In the genomic region with DNA sequence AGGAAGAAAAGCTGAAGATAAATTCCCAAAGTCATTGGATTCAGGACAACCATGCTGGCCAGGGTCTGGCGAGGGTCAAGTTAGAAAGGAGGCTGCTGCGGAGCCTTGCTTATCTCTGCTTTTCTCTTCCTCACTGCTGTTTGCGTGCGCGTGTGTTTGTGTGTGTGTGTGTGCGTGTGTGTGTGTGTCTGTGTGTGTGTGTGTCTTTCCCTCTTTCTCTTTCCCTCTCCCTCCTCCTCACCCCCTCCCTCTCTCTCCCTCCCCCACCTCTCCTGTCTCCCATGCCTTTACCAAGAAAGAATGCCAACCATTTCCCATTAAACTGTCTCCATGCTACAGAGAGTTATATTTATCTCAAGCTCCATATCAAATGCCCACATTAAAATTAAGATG, we compare ENCODE assay signal across 13 cellular contexts. TPM values are rescaled to one million over a fixed set of nuclear protein-coding genes. Genes with fewer than 3 reads are reported as not detected.
DNase-seq lines count a peak whose midpoint lies in the region; ATAC-seq and TF ChIP-seq lines count a peak whose summit lies in the region.
"Had no signal": no experiment of that assay in that cellular context is flagged by ENCODE, and none has a peak within 500 bp of the region (broad histone marks: within the 10 kb centered on the region; RNA-seq: fewer than 3 reads in every experiment).

TSS of gene COLQ (minus strand) at position 134 of the 393 bp plus-strand sequence. CDS start at position 53, 81 bp downstream.

- no peak for TF ChIP-seq POLR2A in tibial nerve (IDR thresholded peaks at IDR 0.05)

- no peaks in the 10 kb centered on the region for H3K9me3 Mint-ChIP-seq in CD4-positive, alpha-beta T cell
- peaks cover 0 to 2% (median 0%) of the 10 kb centered on the region in 11 donors for H3K9me3 Mint-ChIP-seq in naive thymus-derived CD4-positive, alpha-beta T cell
- H3K9me3 Mint-ChIP-seq: neural crest cell had no signal

- no peaks in the 10 kb centered on the region for H3K36me3 ChIP-seq in naive thymus-derived CD4-positive, alpha-beta T cell (ENCODE audit: control insufficient read depth in 2 of 3, insufficient read depth in 3 of 3, low read length in 3 of 3)
- no peaks in the 10 kb centered on the region for H3K36me3 ChIP-seq in tibial nerve

- no peaks in the 10 kb centered on the region for H3K27me3 ChIP-seq in CD4-positive, alpha-beta T cell (ENCODE audit: control insufficient read depth, insufficient read depth, low read length)
- H3K27me3 ChIP-seq in HL-60 (ENCODE audit: insufficient read depth, poor library complexity, severe bottlenecking) (no peaks in the 10 kb centered on the region), tibial nerve (no peaks in the 10 kb centered on the region)
- no peaks in the 10 kb centered on the region for H3K27me3 ChIP-seq in naive thymus-derived CD4-positive, alpha-beta T cell (ENCODE audit: control insufficient read depth in 2 of 2, insufficient read depth in 2 of 2, low read length in 2 of 2)

- peak within 1 kb of the TSS; percentile 53 for H3K4me3 Mint-ChIP-seq in CD4-positive, alpha-beta T cell
- H3K4me3 Mint-ChIP-seq in naive thymus-derived CD4-positive, alpha-beta T cell = peak within 1 kb of the TSS in 9 of 10 donors; percentile 25 to 85 (median 48)
- H3K4me3 Mint-ChIP-seq: neural crest cell had no signal

- H3K4me1 ChIP-seq in naive thymus-derived CD4-positive, alpha-beta T cell (ENCODE audit: control insufficient read depth in 2 of 2, insufficient read depth in 2 of 2, low read length in 2 of 2) = peaks cover 0 to 3% of the 10 kb centered on the region in 2 donors
- peaks cover 0 to 7% (median 0%) of the 10 kb centered on the region in 4 donors for H3K4me1 ChIP-seq in tibial nerve
- H3K4me1 ChIP-seq: Caco-2 had no signal

- POLR2A ChIA-PET in CD4-positive, alpha-beta T cell (lab: Charles Lee) = no interaction called here
- POLR2A ChIA-PET in naive thymus-derived CD4-positive, alpha-beta T cell (lab: Charles Lee) = interaction anchor here (0.7 kb wide), 1 partner anchor 479 kb away, joined by 5 read pairs; no protein-coding TSS in a partner anchor

- no peak for ATAC-seq in CD4-positive, alpha-beta T cell (ENCODE audit: poor library complexity)
- no peak for ATAC-seq in naive thymus-derived CD4-positive, alpha-beta T cell
- no peak for ATAC-seq in HG02840 (IDR thresholded peaks at IDR 0.05; ENCODE audit: low FRiP score, unreplicated experiment)

- intact Hi-C loops in CD4-positive, alpha-beta T cell (cut with DNase I, micrococcal nuclease) = no loop called here
- intact Hi-C loops in naive thymus-derived CD4-positive, alpha-beta T cell (cut with micrococcal nuclease) = no loop called here

- no peak for DNase-seq in CD4-positive, alpha-beta T cell
- no peak for DNase-seq in HL-60 (ENCODE audit: low read depth in 1 of 2, low spot score in 1 of 2)
- DNase-seq in coronary artery (ENCODE audit: low spot score) = no peak
- no peak for DNase-seq in naive thymus-derived CD4-positive, alpha-beta T cell
- DNase-seq in tibial nerve (ENCODE audit: low spot score in 2 of 2) = no peak
- no peak for DNase-seq in stimulated activated naive CD4-positive, alpha-beta T cell (lab: John Stamatoyannopoulos, UW)
- DNase-seq in NCI-H2196 (lab: John Stamatoyannopoulos, UW; ENCODE audit: unreplicated experiment) = no peak
- DNase-seq: Caco-2, caudate nucleus, NCI-H2107, T1000 had no signal

- H3K27ac Mint-ChIP-seq in CD4-positive, alpha-beta T cell = no peak within 1 kb of the TSS
- H3K27ac Mint-ChIP-seq in naive thymus-derived CD4-positive, alpha-beta T cell = peak within 1 kb of the TSS in 2 of 9 donors; percentile 7 to 12

- peak within 1 kb of the TSS; percentile 21 for H3K4me3 ChIP-seq in HL-60 (replicated peaks; ENCODE audit: insufficient read depth, low read length)
- peak within 1 kb of the TSS; percentile 57 for H3K4me3 ChIP-seq in coronary artery
- no peak within 1 kb of the TSS for H3K4me3 ChIP-seq in naive thymus-derived CD4-positive, alpha-beta T cell (ENCODE audit: low read length)
- no peak within 1 kb of the TSS for H3K4me3 ChIP-seq in tibial nerve

- 37 to 43% methylated on average over 6 of the region's 6 CpGs for WGBS in tibial nerve, 2 donors

- no peaks in the 10 kb centered on the region for H3K9me3 ChIP-seq in CD4-positive, alpha-beta T cell (ENCODE audit: control insufficient read depth, low read length)
- H3K9me3 ChIP-seq in naive thymus-derived CD4-positive, alpha-beta T cell (ENCODE audit: control insufficient read depth in 2 of 3, low read length in 3 of 3) = no peaks in the 10 kb centered on the region
- no peaks in the 10 kb centered on the region for H3K9me3 ChIP-seq in tibial nerve
- H3K9me3 ChIP-seq: Caco-2 had no signal

- H3K27ac ChIP-seq in CD4-positive, alpha-beta T cell (ENCODE audit: low read depth, low read length) = no peak within 1 kb of the TSS
- H3K27ac ChIP-seq in HL-60 (replicated peaks) = no peak within 1 kb of the TSS
- peak within 1 kb of the TSS in 1 of 2 donors; percentile 46 for H3K27ac ChIP-seq in coronary artery
- no peak within 1 kb of the TSS for H3K27ac ChIP-seq in naive thymus-derived CD4-positive, alpha-beta T cell (ENCODE audit: low read depth, low read length)
- H3K27ac ChIP-seq in tibial nerve = no peak within 1 kb of the TSS

- TF ChIP-seq CTCF in CD4-positive, alpha-beta T cell (IDR thresholded peaks at IDR 0.05) = no peak
- TF ChIP-seq CTCF in HL-60 (IDR thresholded peaks at IDR 0.05; ENCODE audit: insufficient read depth, low read length) (no peak), coronary artery (IDR thresholded peaks at IDR 0.05) (no peak), tibial nerve (IDR thresholded peaks at IDR 0.05) (no peak)

- CTCF ChIA-PET in CD4-positive, alpha-beta T cell (lab: Charles Lee) = no interaction called here
- CTCF ChIA-PET in naive thymus-derived CD4-positive, alpha-beta T cell (lab: Charles Lee) = interaction anchor here (0.8 kb wide), 1 partner anchor 321 kb away, joined by 3 read pairs; no protein-coding TSS in a partner anchor

- H3K4me1 Mint-ChIP-seq in CD4-positive, alpha-beta T cell (ENCODE audit: low read depth) = peaks cover 6% of the 10 kb centered on the region
- peaks cover 7 to 21% (median 12%) of the 10 kb centered on the region in 7 donors for H3K4me1 Mint-ChIP-seq in naive thymus-derived CD4-positive, alpha-beta T cell

- H3K27me3 Mint-ChIP-seq in CD4-positive, alpha-beta T cell = peaks cover 5% of the 10 kb centered on the region
- peaks cover 0 to 14% (median 6%) of the 10 kb centered on the region in 5 donors for H3K27me3 Mint-ChIP-seq in naive thymus-derived CD4-positive, alpha-beta T cell

- no peak for TF ChIP-seq EP300 in tibial nerve (IDR thresholded peaks at IDR 0.05)

- no peaks in the 10 kb centered on the region for H3K36me3 Mint-ChIP-seq in CD4-positive, alpha-beta T cell (ENCODE audit: low read depth)
- H3K36me3 Mint-ChIP-seq in naive thymus-derived CD4-positive, alpha-beta T cell = peaks cover 0 to 4% (median 0%) of the 10 kb centered on the region in 5 donors

RNA-seq across cellular contexts. Expression of gene COLQ, which starts in this region (rescaled TPM):
- 1 to 10 TPM; 3.5 to 3.7 TPM for total RNA-seq in CD4-positive, alpha-beta T cell
- 1 to 10 TPM; 3.1 to 6.6 (median 4.9) TPM for total RNA-seq in naive thymus-derived CD4-positive, alpha-beta T cell
- under 1 TPM; 0.26 TPM for polyA plus RNA-seq in naive thymus-derived CD4-positive, alpha-beta T cell
- total RNA-seq in tibial nerve = 10 to 100 TPM in 1 of 4 donors, 1 to 10 TPM in 3; 1.9 to 10.2 (median 3.6) TPM
- total RNA-seq: Caco-2 had no signal

Comparison
In these comparisons a context has a peak if more than half of its experiments do, and no peak if none do; other contexts are left out.
1. H3K4me3 ChIP-seq: peak in HL-60 (single experiment) and coronary artery (single experiment); none in naive thymus-derived CD4-positive, alpha-beta T cell (single experiment) and tibial nerve (0 of 4).